19 cellular contexts compared by ENCODE assay signal in genomic region chr3:5014431-5014830, GRCh38. TPM values are rescaled to one million over a fixed set of nuclear protein-coding genes. Genes with fewer than 3 reads are reported as not detected.
DNase-seq lines count a peak whose midpoint lies in the region; ATAC-seq, FAIRE-seq and TF ChIP-seq lines count a peak whose summit lies in the region.
"Had no signal": no experiment of that assay in that cellular context is flagged by ENCODE, and none has a peak within 500 bp of the region (broad histone marks: within the 10 kb centered on the region; RNA-seq: fewer than 3 reads in every experiment).

No MANE protein-coding gene starts in this region.

- no peak for TF ChIP-seq POLR2A in A549 (IDR thresholded peaks at IDR 0.05; ENCODE audit: low read length)

- FAIRE-seq in A549 (lab: Jason Lieb, UNC), result no peak

- POLR2A ChIA-PET in A549 (lab: Yijun Ruan, JAX), result interaction anchor here (1.7 to 2.8 kb wide), 3 partner anchors 12 to 35 kb away, joined by 4 to 26 read pairs (median 11); partner anchors contain the start of gene BHLHE40

- H3K27me3 ChIP-seq in GM23248 (replicated peaks; ENCODE audit: insufficient read depth), result no peaks in the 10 kb centered on the region
- H3K27me3 ChIP-seq: body of pancreas, dorsolateral prefrontal cortex, MG63, tibial nerve had no signal

- no peaks in the 10 kb centered on the region for H3K9me3 ChIP-seq in A549
- H3K9me3 ChIP-seq in GM23248 (ENCODE audit: low read depth), result no peaks in the 10 kb centered on the region
- H3K9me3 ChIP-seq: body of pancreas, MG63, tibial nerve had no signal

- H3K4me1 ChIP-seq in A549 (peaks cover 78% of the 10 kb centered on the region), GM23248 (ENCODE audit: insufficient read depth) (peaks cover 65% of the 10 kb centered on the region)

- peak overlapping the region; percentile 71 for H3K4me3 Mint-ChIP-seq in natural killer cell treated with Interleukin-12 subunit alpha and Interleukin-12 subunit beta and Interleukin-15 and Interleukin-18, amount 100 ng/mL, for 72 hours

- peak overlapping the region; percentile 88 to 94 for H3K27ac Mint-ChIP-seq in natural killer cell treated with Interleukin-12 subunit alpha and Interleukin-12 subunit beta and Interleukin-15 and Interleukin-18, amount 100 ng/mL, for 72 hours

- TF ChIP-seq CTCF in A549 (IDR thresholded peaks at IDR 0.05) (no peak), astrocyte of the spinal cord (IDR thresholded peaks at IDR 0.05; ENCODE audit: low read depth, low read length) (no peak), foreskin fibroblast (IDR thresholded peaks at IDR 0.05; ENCODE audit: low read depth, low read length) (no peak)

- peak overlapping the region; percentile 28; the same call in 1 of the 2 replicates for H3K9ac ChIP-seq in GM23248

- H3K36me3 ChIP-seq in GM23248 (ENCODE audit: low read depth), result no peaks in the 10 kb centered on the region
- H3K36me3 ChIP-seq: MG63, tibial nerve had no signal

- WGBS in A549 (ENCODE audit: missing lambda C conversion rate), result 86% methylated on average over 7 of the region's 7 CpGs
- WGBS in GM23248 (ENCODE audit: low coverage in 1 of 2, low lambda C conversion rate in 2 of 2, missing lambda C conversion rate in 2 of 2), 2 experiments, result 37 to 49% methylated on average over 7 of the region's 7 CpGs

- no peak overlapping the region for H3K4me3 ChIP-seq in A549
- no peak overlapping the region for H3K4me3 ChIP-seq in GM23248
- H3K4me3 ChIP-seq in astrocyte of the spinal cord (ENCODE audit: low read depth, low read length), result no peak overlapping the region
- no peak overlapping the region for H3K4me3 ChIP-seq in foreskin fibroblast (ENCODE audit: low read depth in 1 of 2, low read length in 2 of 2)
- H3K4me3 ChIP-seq: body of pancreas, dorsolateral prefrontal cortex, MG63, tibial nerve had no signal

- in situ Hi-C loops in GM23248 (cut with MboI), result no loop called here
- in situ Hi-C loops in astrocyte of the spinal cord (cut with HindIII; ENCODE audit: low sequenced_read_pairs), result no loop called here

- no peak for TF ChIP-seq EP300 in A549 (IDR thresholded peaks at IDR 0.05)

- peak overlapping the region; percentile 60 for H3K4me2 ChIP-seq in A549
- no peak overlapping the region for H3K4me2 ChIP-seq in GM23248 (ENCODE audit: unreplicated experiment)

- peaks cover 71 to 77% of the 10 kb centered on the region in 2 donors for H3K4me1 Mint-ChIP-seq in natural killer cell treated with Interleukin-12 subunit alpha and Interleukin-12 subunit beta and Interleukin-15 and Interleukin-18, amount 100 ng/mL, for 72 hours (ENCODE audit: low read depth in 2 of 2)

- no peak for TF ChIP-seq RAD21 in A549 (conservative IDR thresholded peaks at IDR 0.05 in 1 of 2, IDR thresholded peaks at IDR 0.05 in 1 of 2)

- peaks cover 26% of the 10 kb centered on the region; the same call in 1 of the 2 replicates for H3F3A ChIP-seq in GM23248 (ENCODE audit: insufficient read depth)

- H3K9me3 Mint-ChIP-seq in natural killer cell treated with Interleukin-12 subunit alpha and Interleukin-12 subunit beta and Interleukin-15 and Interleukin-18, amount 100 ng/mL, for 72 hours, result no peaks in the 10 kb centered on the region
- H3K9me3 Mint-ChIP-seq: naive thymus-derived CD8-positive, alpha-beta T cell had no signal

- no peaks in the 10 kb centered on the region for H4K20me1 ChIP-seq in GM23248 (ENCODE audit: insufficient read depth)

- ATAC-seq in A549, result no peak
- ATAC-seq in natural killer cell treated with Interleukin-12 subunit alpha and Interleukin-12 subunit beta and Interleukin-15 and Interleukin-18, amount 100 ng/mL, for 72 hours, result peak in 1 of 2 donors; percentile 1
- ATAC-seq: body of pancreas; left lobe of liver; naive thymus-derived CD8-positive, alpha-beta T cell; right cardiac atrium had no signal

- peaks cover 6% of the 10 kb centered on the region for H3K36me3 Mint-ChIP-seq in natural killer cell treated with Interleukin-12 subunit alpha and Interleukin-12 subunit beta and Interleukin-15 and Interleukin-18, amount 100 ng/mL, for 72 hours
- H3K36me3 Mint-ChIP-seq: naive thymus-derived CD8-positive, alpha-beta T cell had no signal

- no peaks in the 10 kb centered on the region for H3K79me2 ChIP-seq in GM23248 (ENCODE audit: insufficient read depth)

- H3K27me3 Mint-ChIP-seq in natural killer cell treated with Interleukin-12 subunit alpha and Interleukin-12 subunit beta and Interleukin-15 and Interleukin-18, amount 100 ng/mL, for 72 hours, result no peaks in the 10 kb centered on the region

- H3K9me2 ChIP-seq in GM23248 (ENCODE audit: insufficient read depth), result no peaks in the 10 kb centered on the region

- H2AFZ ChIP-seq in GM23248, result peak overlapping the region; percentile 55

- CTCF ChIA-PET in A549 (lab: Yijun Ruan, JAX), result interaction anchor here (1.0 to 2.9 kb wide), 5 partner anchors 8 to 38 kb away, joined by 3 to 16 read pairs (median 7); no protein-coding TSS in a partner anchor

- DNase-seq in A549 (ENCODE audit: low read depth in 1 of 2, low spot score in 1 of 2) (no peak), GM23248 (peak; percentile 49), astrocyte of the spinal cord (ENCODE audit: low read depth, low spot score) (peak; percentile 85), foreskin fibroblast (no peak), occipital lobe (lab: John Stamatoyannopoulos, UW) (no peak), SKM-1 treated with dmso at 0.1 percent for 144 hours (lab: John Stamatoyannopoulos, UW; ENCODE audit: unreplicated experiment) (no peak), NCI-H69 (lab: John Stamatoyannopoulos, UW) (no peak)
- peak; percentile 77 for DNase-seq in natural killer cell treated with Interleukin-12 subunit alpha and Interleukin-12 subunit beta and Interleukin-15 and Interleukin-18, amount 100 ng/mL, for 72 hours (ENCODE audit: low spot score)
- DNase-seq: activated CD4-positive, CD25-positive, alpha-beta regulatory T cell treated with anti-CD3 and anti-CD28 coated beads, Interleukin-2, amount 50 U/mL, for 72 hours; activated T-cell treated with anti-CD3 and anti-CD28 coated beads, Interleukin-2, amount 50 U/mL, for 1 hour; body of pancreas; dorsolateral prefrontal cortex; MG63; naive thymus-derived CD8-positive, alpha-beta T cell; NCI-H1930; NCI-H526; right cardiac atrium had no signal

- H3K27ac ChIP-seq in A549, result peak overlapping the region; percentile 94 to 98
- H3K27ac ChIP-seq in GM23248, result peak overlapping the region; percentile 42
- H3K27ac ChIP-seq: body of pancreas, dorsolateral prefrontal cortex had no signal

TF ChIP-seq in A549, 52 proteins besides CTCF, POLR2A, EP300 and RAD21:
- TF ChIP-seq FOSB (CRISPR knock-in tag; IDR thresholded peaks at IDR 0.05) (0 out of 2 replicates have a peak, but pooled peaks have one; percentile 11), KDM5A (IDR thresholded peaks at IDR 0.05) (no peak), NFE2L2 (conservative IDR thresholded peaks at IDR 0.05; ENCODE audit: low read length) (no peak)

RNA-seq across cellular contexts. Expression of gene BHLHE40, which starts 35.2 kb away (rescaled TPM):
- polyA plus RNA-seq in A549 (2011; rRNA removed), result 160 and 171 TPM in 2 replicates
- 90.0 and 114 TPM in 2 replicates for polyA plus RNA-seq in A549 (2012; cell fraction: cytosol; rRNA removed)
- 210 and 265 TPM in 2 replicates for polyA plus RNA-seq in A549 (2012; cell fraction: nucleus; rRNA removed)
- 65.7 to 105 TPM (median 102 TPM) in 3 replicates for polyA plus RNA-seq in A549 (2017; fragmentation: RNase III; extraction: RNeasy Plus Mini Kit Qiagen cat#74134 plus additional on column Dnase treatment)
- polyA minus RNA-seq in A549 (2011; rRNA and poly(A)+ RNA removed), result 221 and 248 TPM in 2 replicates
- 27.6 and 33.9 TPM in 2 replicates for total RNA-seq in GM23248 (2014; rRNA removed; shearing (Covaris generic))
- polyA plus RNA-seq in GM23248 (2016; fragmentation: Nextera tagmentation; extraction: Ambion mirVana), result 42.9 TPM in 2 replicates
- total RNA-seq in natural killer cell treated with Interleukin-12 subunit alpha and Interleukin-12 subunit beta and Interleukin-15 and Interleukin-18, amount 100 ng/mL, for 72 hours, result 100 to 1,000 TPM; 579 to 941 TPM
- total RNA-seq in occipital lobe, result 6.6 TPM

Comparison
In these comparisons a context has a peak if more than half of its experiments do, and no peak if none do; other contexts are left out.
1. DNase-seq: peak in GM23248 (single experiment), astrocyte of the spinal cord (single experiment) and natural killer cell treated with Interleukin-12 subunit alpha and Interleukin-12 subunit beta and Interleukin-15 and Interleukin-18, amount 100 ng/mL, for 72 hours (single experiment); none in A549 (0 of 2), foreskin fibroblast (0 of 2), occipital lobe (single experiment), SKM-1 treated with dmso at 0.1 percent for 144 hours (single experiment) and NCI-H69 (single experiment).
2. RNA of gene BHLHE40, which starts 35.2 kb away (total RNA-seq): 579 to 941 TPM in natural killer cell treated with Interleukin-12 subunit alpha and Interleukin-12 subunit beta and Interleukin-15 and Interleukin-18, amount 100 ng/mL, for 72 hours; 27.6 to 33.9 TPM in GM23248 and 6.6 TPM in occipital lobe (single experiment); every median in the first group is over 10 times any median in the second.